9 cellular contexts compared by ENCODE assay signal in genomic region chr21:33975548-33976081, GRCh38.
DNase-seq lines count a peak whose midpoint lies in the region; ATAC-seq and TF ChIP-seq lines count a peak whose summit lies in the region.
"Had no signal": no experiment of that assay in that cellular context is flagged by ENCODE, and none has a peak within 500 bp of the region (broad histone marks: within the 10 kb centered on the region; RNA-seq: fewer than 3 reads in every experiment).

No MANE protein-coding gene starts in this region.

- no peaks in the 10 kb centered on the region for H3K27me3 Mint-ChIP-seq in activated naive CD8-positive, alpha-beta T cell
- no peaks in the 10 kb centered on the region for H3K27me3 Mint-ChIP-seq in mesothelial cell of epicardium (ENCODE audit: low read depth)

- H3K27ac Mint-ChIP-seq in activated naive CD8-positive, alpha-beta T cell = peak overlapping the region; percentile 97
- H3K27ac Mint-ChIP-seq in mesothelial cell of epicardium = peak overlapping the region; percentile 99

- H3K4me1 ChIP-seq in subcutaneous abdominal adipose tissue (ENCODE audit: control insufficient read depth in 5 of 5, insufficient read depth in 5 of 5, low read length in 5 of 5) = peaks cover 0 to 18% (median 15%) of the 10 kb centered on the region in 5 donors

- H3K9me3 Mint-ChIP-seq in activated naive CD8-positive, alpha-beta T cell (ENCODE audit: low read depth) = no peaks in the 10 kb centered on the region
- no peaks in the 10 kb centered on the region for H3K9me3 Mint-ChIP-seq in mesothelial cell of epicardium

- peak; percentile 68 for ATAC-seq in HG03108 (IDR thresholded peaks at IDR 0.05; ENCODE audit: unreplicated experiment)
- peak; percentile 17 for ATAC-seq in SK-N-SH treated with all-trans-retinoic acid at 6 μM for 48 hours

- H3K36me3 Mint-ChIP-seq in activated naive CD8-positive, alpha-beta T cell = peaks cover 12% of the 10 kb centered on the region
- H3K36me3 Mint-ChIP-seq in mesothelial cell of epicardium = no peaks in the 10 kb centered on the region

- H3K9me3 ChIP-seq in subcutaneous abdominal adipose tissue (ENCODE audit: control insufficient read depth in 5 of 5, low read length in 5 of 5) = no peaks in the 10 kb centered on the region

- H3K4me3 ChIP-seq in subcutaneous abdominal adipose tissue (ENCODE audit: low read depth in 1 of 5, low read length in 5 of 5) = no peak overlapping the region

- H3K4me3 Mint-ChIP-seq in activated naive CD8-positive, alpha-beta T cell = peak overlapping the region; percentile 80
- H3K4me3 Mint-ChIP-seq in mesothelial cell of epicardium = peak overlapping the region; percentile 28

- no peak for TF ChIP-seq CTCF in mesothelial cell of epicardium (IDR thresholded peaks at IDR 0.05; ENCODE audit: unreplicated experiment)

- no peaks in the 10 kb centered on the region for H3K27me3 ChIP-seq in subcutaneous abdominal adipose tissue (ENCODE audit: control insufficient read depth in 5 of 5, insufficient read depth in 4 of 5, low read length in 5 of 5)

- H3K36me3 ChIP-seq in subcutaneous abdominal adipose tissue (ENCODE audit: control insufficient read depth in 5 of 5, insufficient read depth in 5 of 5, low read length in 5 of 5) = no peaks in the 10 kb centered on the region

- no peak overlapping the region for H3K9ac ChIP-seq in subcutaneous abdominal adipose tissue (ENCODE audit: low read length in 5 of 5)

- H3K27ac ChIP-seq in subcutaneous abdominal adipose tissue (ENCODE audit: low read depth, low read length) = peak overlapping the region; percentile 34
- H3K27ac ChIP-seq: C4-2B had no signal

- peak; percentile 28 to 56 for DNase-seq in stimulated activated CD4-positive, alpha-beta T cell treated with anti-CD3 and anti-CD28 coated beads, Interleukin-12 subunit alpha, Interleukin-12 subunit beta, amount 100 ng/mL, for 24 hours (ENCODE audit: low read depth in 2 of 2)
- no peak for DNase-seq in stimulated activated CD4-positive, alpha-beta T cell treated with anti-CD3 and anti-CD28 coated beads, Interleukin-12 subunit alpha, Interleukin-12 subunit beta, amount 100 ng/mL, for 4 hours
- DNase-seq in mesothelial cell of epicardium (ENCODE audit: low spot score in 2 of 2, unreplicated experiment in 2 of 2) = no peak
- DNase-seq in AG20443 (ENCODE audit: low spot score) = no peak

- peaks cover 50% of the 10 kb centered on the region for H3K4me1 Mint-ChIP-seq in activated naive CD8-positive, alpha-beta T cell (ENCODE audit: low read depth)
- H3K4me1 Mint-ChIP-seq in mesothelial cell of epicardium = peaks cover 66% of the 10 kb centered on the region

TF ChIP-seq in SK-N-SH treated with all-trans-retinoic acid at 6 μM for 48 hours, 23 proteins besides CTCF, POLR2A, EP300 and RAD21:
- no peak for TF ChIP-seq ZNF565 (CRISPR knock-in tag; conservative IDR thresholded peaks at IDR 0.05; ENCODE audit: low read depth)
- TF ChIP-seq PPARA (CRISPR knock-in tag; IDR thresholded peaks at IDR 0.05; ENCODE audit: borderline replicate concordance) = no peak

Comparison
In these comparisons a context has a peak if more than half of its experiments do, and no peak if none do; other contexts are left out.
1. DNase-seq: peak in stimulated activated CD4-positive, alpha-beta T cell treated with anti-CD3 and anti-CD28 coated beads, Interleukin-12 subunit alpha, Interleukin-12 subunit beta, amount 100 ng/mL, for 24 hours (2 of 2); none in stimulated activated CD4-positive, alpha-beta T cell treated with anti-CD3 and anti-CD28 coated beads, Interleukin-12 subunit alpha, Interleukin-12 subunit beta, amount 100 ng/mL, for 4 hours (single experiment), mesothelial cell of epicardium (0 of 2) and AG20443 (single experiment).